24 cellular contexts compared by ENCODE assay signal in genomic region chr4:66785479-66785878, GRCh38.
A peak's percentile ranks its signal among the peaks of the same experiment; 100 is the strongest.
DNase-seq lines count a peak whose midpoint lies in the region; ATAC-seq, FAIRE-seq and TF ChIP-seq lines count a peak whose summit lies in the region.
"Had no signal": no experiment of that assay in that cellular context is flagged by ENCODE, and none has a peak within 500 bp of the region (broad histone marks: within the 10 kb centered on the region; RNA-seq: fewer than 3 reads in every experiment).

No MANE protein-coding gene starts in this region.

- TF ChIP-seq RAD21 in HepG2 (CRISPR knock-in tag; IDR thresholded peaks at IDR 0.05) (no peak), K562 (CRISPR knock-in tag; conservative IDR thresholded peaks at IDR 0.05 in 1 of 2, IDR thresholded peaks at IDR 0.05 in 1 of 2) (no peak)

- H3K23ac ChIP-seq in mesendoderm (ENCODE audit: low read length), result no peak overlapping the region

- no peak overlapping the region for H2AFZ ChIP-seq in HepG2 (ENCODE audit: low read length)
- H2AFZ ChIP-seq in K562 (ENCODE audit: low read depth, low read length), result no peak overlapping the region

- no peak for TF ChIP-seq POLR2A in HepG2 (IDR thresholded peaks at IDR 0.05; ENCODE audit: insufficient read depth in 1 of 2, low read depth in 2 of 2, low read length in 2 of 2)
- TF ChIP-seq POLR2A in right lobe of liver (IDR thresholded peaks at IDR 0.05), result no peak
- TF ChIP-seq POLR2A in K562 (conservative IDR thresholded peaks at IDR 0.05), result no peak

- peaks cover 1% of the 10 kb centered on the region for H3K36me3 Mint-ChIP-seq in progenitor cell of endocrine pancreas (ENCODE audit: insufficient read depth)
- H3K36me3 Mint-ChIP-seq: CD8-positive, alpha-beta T cell had no signal

- no peak overlapping the region for H3K9ac ChIP-seq in HepG2 (ENCODE audit: insufficient read depth, low read depth, low read length)
- no peak overlapping the region for H3K9ac ChIP-seq in K562 (ENCODE audit: insufficient read depth in 1 of 2, low read depth in 2 of 2, low read length in 2 of 2)
- H3K9ac ChIP-seq in mesendoderm (ENCODE audit: low read length), result no peak overlapping the region
- H3K9ac ChIP-seq: BLaER1 treated with 17β-estradiol and CSF1 and Interleukin-3, amounts not matched to agents 10 nM and 100 nM had no signal

- H3K18ac ChIP-seq in mesendoderm (ENCODE audit: low read length), result peak overlapping the region; percentile 39

- no peaks in the 10 kb centered on the region for H3K9me1 ChIP-seq in K562 (ENCODE audit: control insufficient read depth, insufficient read depth, low read length)

- DNase-seq in HepG2 (ENCODE audit: low spot score) (no peak), right lobe of liver (no peak), K562 (ENCODE audit: extremely low read depth in 1 of 4, low spot score in 3 of 4) (no peak), mesendoderm (no peak), progenitor cell of endocrine pancreas (ENCODE audit: low spot score, unreplicated experiment) (no peak), dedifferentiated amniotic fluid mesenchymal stem cell (ENCODE audit: extremely low spot score) (no peak), cerebellum (ENCODE audit: low spot score) (no peak), GM10248 (ENCODE audit: extremely low spot score) (no peak)
- DNase-seq: ACHN; Caco-2; Calu3; CD4-positive, alpha-beta T cell; CD8-positive, alpha-beta T cell; DMS79 treated with DMSO at 0.1 percent for 48 hours; GF-D8 had no signal

- H3K27me3 ChIP-seq in HepG2 (ENCODE audit: control insufficient read depth in 1 of 2, insufficient read depth in 2 of 2, low read length in 2 of 2) (no peaks in the 10 kb centered on the region), right lobe of liver (no peaks in the 10 kb centered on the region), K562 (ENCODE audit: control insufficient read depth in 2 of 2, insufficient read depth in 2 of 2, low read length in 2 of 2) (no peaks in the 10 kb centered on the region), mesendoderm (ENCODE audit: insufficient read depth, low read length, poor library complexity) (no peaks in the 10 kb centered on the region)
- H3K27me3 ChIP-seq: BLaER1 treated with 17β-estradiol and CSF1 and Interleukin-3, amounts not matched to agents 10 nM and 100 nM had no signal

- H3K4ac ChIP-seq in mesendoderm (ENCODE audit: low read depth, low read length), result no peak overlapping the region

- no peak overlapping the region for H3K4me3 Mint-ChIP-seq in progenitor cell of endocrine pancreas (ENCODE audit: low read depth)
- H3K4me3 Mint-ChIP-seq: B cell; CD4-positive, alpha-beta T cell; CD8-positive, alpha-beta T cell had no signal

- H3K79me2 ChIP-seq in HepG2 (ENCODE audit: insufficient read depth, low read length) (no peaks in the 10 kb centered on the region), K562 (ENCODE audit: control insufficient read depth, insufficient read depth, low read length) (no peaks in the 10 kb centered on the region), mesendoderm (ENCODE audit: control insufficient read depth, insufficient read depth, low read length) (no peaks in the 10 kb centered on the region)

- TF ChIP-seq CTCF in HepG2 (CRISPR knock-in tag; IDR thresholded peaks at IDR 0.05) (no peak), right lobe of liver (IDR thresholded peaks at IDR 0.05) (no peak), K562 (IDR thresholded peaks at IDR 0.05 in 2 of 3, conservative IDR thresholded peaks at IDR 0.05 in 1 of 3; ENCODE audit: insufficient read depth in 2 of 3, low read depth in 1 of 3, low read length in 3 of 3) (no peak), progenitor cell of endocrine pancreas (IDR thresholded peaks at IDR 0.05; ENCODE audit: unreplicated experiment) (no peak), GM10248 (IDR thresholded peaks at IDR 0.05; ENCODE audit: control extremely low read depth, extremely low read depth, low read depth, missing control alignments) (no peak)

- no peak overlapping the region for H4K8ac ChIP-seq in mesendoderm (ENCODE audit: low read depth, low read length)

- no peak overlapping the region for H2BK15ac ChIP-seq in mesendoderm (replicated peaks; ENCODE audit: low read depth)

- no TSS peak for BruUV-seq in HepG2 (replicated peaks; lab: Mats Ljungman, UMichigan)
- no TSS peak for BruUV-seq in K562 (replicated peaks; lab: Mats Ljungman, UMichigan)

- peaks cover 3% of the 10 kb centered on the region for H3K9me3 Mint-ChIP-seq in progenitor cell of endocrine pancreas (ENCODE audit: low read depth)
- H3K9me3 Mint-ChIP-seq: CD4-positive, alpha-beta T cell had no signal

- 5% methylated on average over 2 of the region's 2 CpGs for WGBS in HepG2 (ENCODE audit: low lambda C conversion rate)
- WGBS in right lobe of liver (ENCODE audit: insufficient coverage, low coverage, low lambda C conversion rate, missing lambda C conversion rate), result 58% methylated on average over 2 of the region's 2 CpGs
- WGBS in K562 (ENCODE audit: insufficient coverage, low coverage, missing lambda C conversion rate), result 4% methylated on average over 1 of the region's 2 CpGs
- WGBS in mesendoderm (ENCODE audit: extremely low coverage, insufficient coverage, low lambda C conversion rate), result no CpG with 5 or more reads among the region's 2 CpGs

- no peak overlapping the region for H3K27ac ChIP-seq in HepG2 (ENCODE audit: extremely low read length, insufficient read depth, low read length)
- no peak overlapping the region for H3K27ac ChIP-seq in right lobe of liver
- H3K27ac ChIP-seq in K562 (ENCODE audit: extremely low read depth, low read depth, low read length), result no peak overlapping the region
- no peak overlapping the region for H3K27ac ChIP-seq in mesendoderm (ENCODE audit: low read depth, low read length)
- H3K27ac ChIP-seq: 22Rv1; BLaER1 treated with 17β-estradiol and CSF1 and Interleukin-3, amounts not matched to agents 10 nM and 100 nM; C4-2B had no signal

- no peak overlapping the region for H2BK120ac ChIP-seq in mesendoderm (ENCODE audit: low read depth, low read length)

- intact Hi-C loops in HepG2 (cut with micrococcal nuclease; ENCODE audit: unreplicated experiment) (no loop called here), right lobe of liver (cut with DNase I) (no loop called here), K562 (cut with micrococcal nuclease) (no loop called here)

- H3K36me3 ChIP-seq in HepG2 (replicated peaks in 1 of 2; ENCODE audit: control insufficient read depth in 1 of 2, insufficient read depth in 2 of 2, low read length in 2 of 2) (no peaks in the 10 kb centered on the region), right lobe of liver (no peaks in the 10 kb centered on the region), K562 (ENCODE audit: control insufficient read depth, insufficient read depth, low read length) (no peaks in the 10 kb centered on the region), mesendoderm (ENCODE audit: control insufficient read depth, insufficient read depth, low read length) (no peaks in the 10 kb centered on the region)
- H3K36me3 ChIP-seq: BLaER1 treated with 17β-estradiol and CSF1 and Interleukin-3, amounts not matched to agents 10 nM and 100 nM had no signal

- H3K4me1 Mint-ChIP-seq in progenitor cell of endocrine pancreas (ENCODE audit: low read depth), result peaks cover 6% of the 10 kb centered on the region
- H3K4me1 Mint-ChIP-seq: B cell had no signal

- CTCF ChIA-PET in HepG2 (lab: Yijun Ruan, JAX; ENCODE audit: low intra/inter-chr PET ratio, low total read pairs), result no interaction called here
- CTCF ChIA-PET in K562 (lab: Yijun Ruan, JAX; ENCODE audit: low intra/inter-chr PET ratio), result no interaction called here
- CTCF ChIA-PET in GM10248 (lab: Yijun Ruan, JAX), result no interaction called here

- no peak overlapping the region for H2BK5ac ChIP-seq in mesendoderm (ENCODE audit: low read length)

- in situ Hi-C loops in HepG2 (cut with HindIII; ENCODE audit: extremely low pct_ligation_motif_present, low pct_unique_long_range_greater_than_20kb), result no loop called here
- in situ Hi-C loops in K562 (cut with MboI), result no loop called here

- no peak overlapping the region for H3K4me3 ChIP-seq in HepG2 (replicated peaks in 1 of 3; ENCODE audit: insufficient read depth in 1 of 3, low read depth in 2 of 3, low read length in 3 of 3)
- no peak overlapping the region for H3K4me3 ChIP-seq in right lobe of liver
- no peak overlapping the region for H3K4me3 ChIP-seq in K562
- H3K4me3 ChIP-seq in mesendoderm (ENCODE audit: low read length), result no peak overlapping the region
- H3K4me3 ChIP-seq: BLaER1 treated with 17β-estradiol and CSF1 and Interleukin-3, amounts not matched to agents 10 nM and 100 nM; GM12878 had no signal

- no peak for FAIRE-seq in HepG2 (lab: Jason Lieb, UNC)
- FAIRE-seq in K562 (lab: Jason Lieb, UNC), result no peak
- FAIRE-seq: D721Med, G401.6, GM12878, GM12892, GM18507 had no signal

- H4K5ac ChIP-seq in mesendoderm (ENCODE audit: low read length), result no peak overlapping the region

- H3K56ac ChIP-seq in mesendoderm (ENCODE audit: low read length), result no peak overlapping the region

- peak overlapping the region; percentile 87 for H3K27ac Mint-ChIP-seq in progenitor cell of endocrine pancreas
- H3K27ac Mint-ChIP-seq: B cell; CD4-positive, alpha-beta T cell; CD8-positive, alpha-beta T cell had no signal

- H3K4me1 ChIP-seq in HepG2 (ENCODE audit: insufficient read depth, low read length) (no peaks in the 10 kb centered on the region), right lobe of liver (no peaks in the 10 kb centered on the region), K562 (replicated peaks in 1 of 2; ENCODE audit: control insufficient read depth in 2 of 2, insufficient read depth in 2 of 2, low read length in 2 of 2) (no peaks in the 10 kb centered on the region), mesendoderm (ENCODE audit: control insufficient read depth, low read depth, low read length) (no peaks in the 10 kb centered on the region)
- H3K4me1 ChIP-seq: BLaER1 treated with 17β-estradiol and CSF1 and Interleukin-3, amounts not matched to agents 10 nM and 100 nM; Caco-2 had no signal

- H3K4me2 ChIP-seq in HepG2 (ENCODE audit: low read depth, low read length), result no peak overlapping the region
- H3K4me2 ChIP-seq in K562 (ENCODE audit: insufficient read depth, low read length), result no peak overlapping the region
- H3K4me2 ChIP-seq in mesendoderm (ENCODE audit: low read length), result no peak overlapping the region
- H3K4me2 ChIP-seq: BLaER1 treated with 17β-estradiol and CSF1 and Interleukin-3, amounts not matched to agents 10 nM and 100 nM had no signal

- H3K27me3 Mint-ChIP-seq in progenitor cell of endocrine pancreas, result no peaks in the 10 kb centered on the region
- H3K27me3 Mint-ChIP-seq: B cell; CD4-positive, alpha-beta T cell had no signal

- H4K20me1 ChIP-seq in HepG2 (ENCODE audit: insufficient read depth, low read length), result no peaks in the 10 kb centered on the region
- H4K20me1 ChIP-seq in K562 (replicated peaks; ENCODE audit: control insufficient read depth, insufficient read depth, low read length), result no peaks in the 10 kb centered on the region
- H4K20me1 ChIP-seq: BLaER1 treated with 17β-estradiol and CSF1 and Interleukin-3, amounts not matched to agents 10 nM and 100 nM had no signal

- POLR2A ChIA-PET in HepG2 (lab: Yijun Ruan, JAX) (no interaction called here), K562 (lab: Yijun Ruan, JAX) (no interaction called here), GM10248 (lab: Yijun Ruan, JAX) (no interaction called here)

- H3K79me1 ChIP-seq in mesendoderm (ENCODE audit: low read length), result no peaks in the 10 kb centered on the region

- no peak for ATAC-seq in HepG2
- ATAC-seq in right lobe of liver, result no peak
- no peak for ATAC-seq in K562
- ATAC-seq: CD8-positive, alpha-beta T cell; GM12878 had no signal

- H2AK5ac ChIP-seq in mesendoderm (ENCODE audit: low read length), result no peak overlapping the region

- TF ChIP-seq EP300 in HepG2 (IDR thresholded peaks at IDR 0.05; ENCODE audit: low read depth in 2 of 2, low read length in 2 of 2), result no peak
- no peak for TF ChIP-seq EP300 in HepG2 (CRISPR knock-in tag; IDR thresholded peaks at IDR 0.05; ENCODE audit: borderline replicate concordance)
- no peak for TF ChIP-seq EP300 in K562 (IDR thresholded peaks at IDR 0.05; ENCODE audit: low read length)

- H3K9me3 ChIP-seq in HepG2 (ENCODE audit: low read length), result no peaks in the 10 kb centered on the region
- H3K9me3 ChIP-seq in right lobe of liver, result no peaks in the 10 kb centered on the region
- H3K9me3 ChIP-seq in K562 (replicated peaks; ENCODE audit: control insufficient read depth, insufficient read depth, low read depth, low read length), result no peaks in the 10 kb centered on the region
- H3K9me3 ChIP-seq: BLaER1 treated with 17β-estradiol and CSF1 and Interleukin-3, amounts not matched to agents 10 nM and 100 nM; Caco-2 had no signal

Comparison
In these comparisons a context has a peak if more than half of its experiments do, and no peak if none do; other contexts are left out.
1. Of the 241 proteins assayed by ChIP-seq in both HepG2 and K562: peak only in HepG2: none; only in K562: MAFG; in both: MAFF and MAFK; in neither: 238.